Comparison of ENCODE assay signal across 14 cellular contexts in the genomic region with DNA sequence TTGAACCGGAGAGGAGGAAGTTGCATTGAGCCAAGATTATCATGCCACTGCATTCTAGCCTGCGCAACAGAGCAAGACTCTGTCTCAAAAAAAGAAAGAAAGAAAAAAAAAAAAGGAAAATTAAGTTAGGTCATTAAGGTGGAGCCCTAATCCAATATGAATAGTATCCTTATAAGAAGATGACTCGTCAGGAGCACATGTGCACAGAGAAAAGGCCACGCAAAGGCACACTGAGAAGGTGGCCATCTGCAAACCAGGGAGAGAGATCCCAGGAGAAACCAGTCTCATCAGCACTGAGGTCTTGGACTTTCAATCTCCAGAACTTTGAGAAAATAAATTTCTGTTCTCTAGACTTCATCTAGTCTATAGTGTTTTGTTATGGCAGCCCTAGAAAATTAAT. TPM values are rescaled to one million over a fixed set of nuclear protein-coding genes. Genes with fewer than 3 reads are reported as not detected.
DNase-seq lines count a peak whose midpoint lies in the region; ATAC-seq and TF ChIP-seq lines count a peak whose summit lies in the region.
"Had no signal": no experiment of that assay in that cellular context is flagged by ENCODE, and none has a peak within 500 bp of the region (broad histone marks: within the 10 kb centered on the region; RNA-seq: fewer than 3 reads in every experiment).

No MANE protein-coding gene starts in this region.

- no peak overlapping the region for H3K9ac ChIP-seq in skeletal muscle tissue (ENCODE audit: low read depth in 1 of 3, low read length in 3 of 3)

- no peak for DNase-seq in T-helper 1 cell
- DNase-seq in SK-MEL-5 (ENCODE audit: low read depth, low spot score): peak; percentile 40
- no peak for DNase-seq in esophagus muscularis mucosa (ENCODE audit: extremely low spot score)
- DNase-seq in stimulated activated CD4-positive, alpha-beta T cell treated with anti-CD3 and anti-CD28 coated beads, Interleukin-4, amount 100 ng/mL, for 24 hours: no peak
- no peak for DNase-seq in stimulated activated CD4-positive, alpha-beta T cell treated with anti-CD3 and anti-CD28 coated beads, Interleukin-15, amount 100 ng/mL, for 24 hours
- DNase-seq: 8988T, DMS53, MM.1S, NCI-H226, WERI-Rb-1 had no signal

- in situ Hi-C loops in SK-MEL-5 (cut with HindIII; ENCODE audit: low pct_unique_long_range_greater_than_20kb, low sequenced_read_pairs): no loop called here

- H3K9me3 ChIP-seq in esophagus muscularis mucosa (no peaks in the 10 kb centered on the region), skeletal muscle tissue (ENCODE audit: control insufficient read depth in 3 of 3, low read length in 3 of 3) (no peaks in the 10 kb centered on the region)

- H3K27ac Mint-ChIP-seq in T-helper 1 cell treated with Interleukin-12 subunit alpha and Interleukin-12 subunit beta and Interleukin-4 antibody, amounts not matched to agents 30 μg/mL and 1 μg/mL, for 36 hours: peak overlapping the region; percentile 4
- H3K27ac Mint-ChIP-seq: endodermal cell had no signal

- H3K4me1 Mint-ChIP-seq in T-helper 1 cell treated with Interleukin-12 subunit alpha and Interleukin-12 subunit beta and Interleukin-4 antibody, amounts not matched to agents 30 μg/mL and 1 μg/mL, for 36 hours (ENCODE audit: low read depth): peaks cover 52% of the 10 kb centered on the region

- no peak for ATAC-seq in GM19035 (IDR thresholded peaks at IDR 0.05; ENCODE audit: unreplicated experiment)

- H3K27me3 Mint-ChIP-seq in T-helper 1 cell treated with Interleukin-12 subunit alpha and Interleukin-12 subunit beta and Interleukin-4 antibody, amounts not matched to agents 30 μg/mL and 1 μg/mL, for 36 hours (ENCODE audit: low read depth): no peaks in the 10 kb centered on the region

- H3K4me1 ChIP-seq in esophagus muscularis mucosa (peaks cover 61 to 85% (median 85%) of the 10 kb centered on the region in 4 donors), skeletal muscle tissue (ENCODE audit: control insufficient read depth in 3 of 3, insufficient read depth in 3 of 3, low read length in 3 of 3) (peaks cover 40 to 59% (median 42%) of the 10 kb centered on the region in 3 donors)

- WGBS in esophagus muscularis mucosa: 79% methylated on average over 4 of the region's 4 CpGs

- no peak for TF ChIP-seq EP300 in esophagus muscularis mucosa (IDR thresholded peaks at IDR 0.05)

- H3K27ac ChIP-seq in esophagus muscularis mucosa (replicated peaks in 1 of 4) (peak overlapping the region; percentile 81 to 90 (median 83)), skeletal muscle tissue (ENCODE audit: low read depth, low read length) (peak overlapping the region; percentile 82)
- H3K27ac ChIP-seq: WERI-Rb-1 had no signal

- no peak for TF ChIP-seq POLR2A in esophagus muscularis mucosa (IDR thresholded peaks at IDR 0.05; ENCODE audit: low read depth)

- H3K36me3 ChIP-seq in esophagus muscularis mucosa: no peaks in the 10 kb centered on the region
- no peaks in the 10 kb centered on the region for H3K36me3 ChIP-seq in skeletal muscle tissue (ENCODE audit: control insufficient read depth in 3 of 3, insufficient read depth in 3 of 3, low read length in 3 of 3)
- H3K36me3 ChIP-seq: WERI-Rb-1 had no signal

- no peak for TF ChIP-seq CTCF in esophagus muscularis mucosa (IDR thresholded peaks at IDR 0.05)

- H3K4me3 ChIP-seq in esophagus muscularis mucosa (no peak overlapping the region), skeletal muscle tissue (ENCODE audit: low read length in 3 of 3) (no peak overlapping the region)

- H3K9me3 Mint-ChIP-seq in T-helper 1 cell treated with Interleukin-12 subunit alpha and Interleukin-12 subunit beta and Interleukin-4 antibody, amounts not matched to agents 30 μg/mL and 1 μg/mL, for 36 hours: no peaks in the 10 kb centered on the region
- H3K9me3 Mint-ChIP-seq: endodermal cell had no signal

- H3K27me3 ChIP-seq in esophagus muscularis mucosa: no peaks in the 10 kb centered on the region
- H3K27me3 ChIP-seq in skeletal muscle tissue (ENCODE audit: control insufficient read depth in 3 of 3, insufficient read depth in 3 of 3, low read length in 3 of 3): no peaks in the 10 kb centered on the region

- intact Hi-C loops in esophagus muscularis mucosa (cut with DNase I): loop anchor here (10.0 kb wide), 1 partner anchor 54 kb away; the partner anchor contains the start of gene BLOC1S6

- peak overlapping the region; percentile 81 for H3K4me3 Mint-ChIP-seq in T-helper 1 cell treated with Interleukin-12 subunit alpha and Interleukin-12 subunit beta and Interleukin-4 antibody, amounts not matched to agents 30 μg/mL and 1 μg/mL, for 36 hours
- H3K4me3 Mint-ChIP-seq: endodermal cell had no signal

- peaks cover 47% of the 10 kb centered on the region for H3K36me3 Mint-ChIP-seq in T-helper 1 cell treated with Interleukin-12 subunit alpha and Interleukin-12 subunit beta and Interleukin-4 antibody, amounts not matched to agents 30 μg/mL and 1 μg/mL, for 36 hours (ENCODE audit: low read depth)

RNA-seq across cellular contexts. Expression of gene SQOR, which starts 3.8 kb away (rescaled TPM):
- 13.4 and 15.0 TPM in 2 replicates for total RNA-seq in SK-MEL-5 (2014; rRNA removed; shearing (Covaris generic))
- polyA plus RNA-seq in SK-MEL-5 (2015; cell fraction: cytosol; rRNA removed): 10.3 and 12.5 TPM in 2 replicates
- 5.5 and 17.1 TPM in 2 replicates for polyA plus RNA-seq in SK-MEL-5 (2015; cell fraction: nucleus; rRNA removed)
- total RNA-seq in esophagus muscularis mucosa (10 to 100 TPM; 49.8 to 80.4 (median 67.8) TPM), skeletal muscle tissue (11.5 TPM)

RNA-seq across cellular contexts. Expression of gene BLOC1S6, which starts 51.5 kb away (rescaled TPM):
- 64.4 and 68.8 TPM in 2 replicates for total RNA-seq in SK-MEL-5 (2014; rRNA removed; shearing (Covaris generic))
- 38.6 and 64.3 TPM in 2 replicates for polyA plus RNA-seq in SK-MEL-5 (2015; cell fraction: cytosol; rRNA removed)
- polyA plus RNA-seq in SK-MEL-5 (2015; cell fraction: nucleus; rRNA removed): 17.9 and 25.9 TPM in 2 replicates
- total RNA-seq in esophagus muscularis mucosa (10 to 100 TPM; 37.5 to 58.1 (median 49.2) TPM), skeletal muscle tissue (30.8 TPM)
